Comparison of ENCODE assay signal across 9 cellular contexts in the genomic region with DNA sequence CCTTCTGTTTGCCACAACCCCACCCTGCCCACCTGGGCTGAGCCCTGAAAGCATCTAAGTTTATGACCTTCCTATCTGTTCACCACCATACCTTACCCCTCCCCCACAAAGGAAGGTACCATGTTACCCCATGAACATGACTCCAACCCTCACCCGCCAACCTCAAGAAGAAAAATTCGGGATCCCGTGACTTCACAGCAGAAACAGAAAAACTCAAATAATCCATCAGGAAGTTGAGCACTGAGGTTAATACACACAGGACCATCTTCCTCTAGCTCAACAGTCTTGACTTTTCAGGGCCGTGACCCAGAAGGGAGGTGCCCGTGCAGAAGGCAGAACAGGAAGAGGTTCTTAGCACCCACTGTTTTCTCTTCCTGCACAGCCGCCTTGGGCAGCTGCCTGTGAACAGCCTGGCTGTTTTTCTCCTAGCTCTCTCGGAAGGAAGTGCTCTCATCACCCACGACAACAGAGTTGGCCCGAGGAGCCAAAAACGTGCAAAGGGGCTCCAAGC.
A peak's percentile ranks its signal among the peaks of the same experiment; 100 is the strongest.
DNase-seq lines count a peak whose midpoint lies in the region; ATAC-seq, FAIRE-seq and TF ChIP-seq lines count a peak whose summit lies in the region.
"Had no signal": no experiment of that assay in that cellular context is flagged by ENCODE, and none has a peak within 500 bp of the region (broad histone marks: within the 10 kb centered on the region; RNA-seq: fewer than 3 reads in every experiment).

No MANE protein-coding gene starts in this region.

- POLR2A ChIA-PET in MCF 10A (lab: Yijun Ruan, JAX): no interaction called here

- peak; percentile 27 for DNase-seq in SIG-M5 (lab: John Stamatoyannopoulos, UW)
- peak; percentile 87 for DNase-seq in activated naive CD4-positive, alpha-beta T cell treated with anti-CD3 and anti-CD28 coated beads, Interleukin-2, amount 10 ng/mL, durations not matched to agents 7 days and 5 days
- peak; percentile 71 for DNase-seq in medulla oblongata (ENCODE audit: extremely low spot score)
- DNase-seq in stimulated activated naive CD8-positive, alpha-beta T cell treated with anti-CD3 and anti-CD28 coated beads, Interleukin-15, Interleukin-2, amounts not matched to agents 100 U/mL and 50 U/mL, for 24 hours: peak; percentile 61
- DNase-seq in MCF 10A (ENCODE audit: unreplicated experiment): no peak
- DNase-seq in frontal cortex (ENCODE audit: low spot score in 2 of 2): no peak

- peaks cover 98% of the 10 kb centered on the region for H3K4me1 Mint-ChIP-seq in activated naive CD4-positive, alpha-beta T cell treated with anti-CD3 and anti-CD28 coated beads, Interleukin-2, amount 10 ng/mL, durations not matched to agents 7 days and 5 days
- H3K4me1 Mint-ChIP-seq in MCF 10A (ENCODE audit: insufficient read depth, unreplicated experiment): no peaks in the 10 kb centered on the region

- peak overlapping the region; percentile 100 for H3K27ac Mint-ChIP-seq in activated naive CD4-positive, alpha-beta T cell treated with anti-CD3 and anti-CD28 coated beads, Interleukin-2, amount 10 ng/mL, durations not matched to agents 7 days and 5 days
- H3K27ac Mint-ChIP-seq in MCF 10A (ENCODE audit: low read depth, unreplicated experiment): no peak overlapping the region

- peak overlapping the region; percentile 85 for H3K4me3 Mint-ChIP-seq in activated naive CD4-positive, alpha-beta T cell treated with anti-CD3 and anti-CD28 coated beads, Interleukin-2, amount 10 ng/mL, durations not matched to agents 7 days and 5 days
- H3K4me3 Mint-ChIP-seq in MCF 10A (ENCODE audit: unreplicated experiment): no peak overlapping the region

- FAIRE-seq in frontal cortex (lab: Jason Lieb, UNC): no peak

- no TSS peak for BruUV-seq in MCF 10A (replicated peaks; lab: Mats Ljungman, UMichigan)

- peaks cover 54% of the 10 kb centered on the region for H3K36me3 Mint-ChIP-seq in activated naive CD4-positive, alpha-beta T cell treated with anti-CD3 and anti-CD28 coated beads, Interleukin-2, amount 10 ng/mL, durations not matched to agents 7 days and 5 days
- H3K36me3 Mint-ChIP-seq in MCF 10A (ENCODE audit: insufficient read depth, unreplicated experiment): no peaks in the 10 kb centered on the region

- no peaks in the 10 kb centered on the region for H3K27me3 Mint-ChIP-seq in activated naive CD4-positive, alpha-beta T cell treated with anti-CD3 and anti-CD28 coated beads, Interleukin-2, amount 10 ng/mL, durations not matched to agents 7 days and 5 days
- H3K27me3 Mint-ChIP-seq in MCF 10A (ENCODE audit: insufficient read depth, unreplicated experiment): no peaks in the 10 kb centered on the region

- CTCF ChIA-PET in activated naive CD4-positive, alpha-beta T cell treated with anti-CD3 and anti-CD28 coated beads, Interleukin-2, amount 10 ng/mL, durations not matched to agents 7 days and 5 days (lab: Charles Lee): interaction anchor here (1.0 to 3.7 kb wide), 6 partner anchors 23 to 100 kb away, joined by 3 to 22 read pairs (median 6); no protein-coding TSS in a partner anchor
- CTCF ChIA-PET in MCF 10A (lab: Yijun Ruan, JAX): no interaction called here

- H3K9me3 Mint-ChIP-seq in activated naive CD4-positive, alpha-beta T cell treated with anti-CD3 and anti-CD28 coated beads, Interleukin-2, amount 10 ng/mL, durations not matched to agents 7 days and 5 days: peaks cover 3% of the 10 kb centered on the region
- peaks cover 10% of the 10 kb centered on the region for H3K9me3 Mint-ChIP-seq in MCF 10A (ENCODE audit: unreplicated experiment)

- intact Hi-C loops in MCF 10A (cut with micrococcal nuclease): no loop called here

- TF ChIP-seq CTCF in MCF 10A (IDR thresholded peaks at IDR 0.05; ENCODE audit: unreplicated experiment): no peak

- peak; percentile 81 for ATAC-seq in GM21447 (IDR thresholded peaks at IDR 0.05; ENCODE audit: unreplicated experiment)
- ATAC-seq in stimulated activated naive CD8-positive, alpha-beta T cell treated with anti-CD3 and anti-CD28 coated beads, Interleukin-15, Interleukin-2, amounts not matched to agents 100 U/mL and 50 U/mL, for 24 hours: peak; percentile 76
- no peak for ATAC-seq in GM21360 (IDR thresholded peaks at IDR 0.05; ENCODE audit: unreplicated experiment)
- ATAC-seq: Panc1 had no signal

Comparison
In these comparisons a context has a peak if more than half of its experiments do, and no peak if none do; other contexts are left out.
1. DNase-seq: peak in SIG-M5 (single experiment), activated naive CD4-positive, alpha-beta T cell treated with anti-CD3 and anti-CD28 coated beads, Interleukin-2, amount 10 ng/mL, durations not matched to agents 7 days and 5 days (single experiment), medulla oblongata (single experiment) and stimulated activated naive CD8-positive, alpha-beta T cell treated with anti-CD3 and anti-CD28 coated beads, Interleukin-15, Interleukin-2, amounts not matched to agents 100 U/mL and 50 U/mL, for 24 hours (single experiment); none in MCF 10A (single experiment) and frontal cortex (0 of 2).